ENCODE assay signal across 23 cellular contexts in the genomic region with DNA sequence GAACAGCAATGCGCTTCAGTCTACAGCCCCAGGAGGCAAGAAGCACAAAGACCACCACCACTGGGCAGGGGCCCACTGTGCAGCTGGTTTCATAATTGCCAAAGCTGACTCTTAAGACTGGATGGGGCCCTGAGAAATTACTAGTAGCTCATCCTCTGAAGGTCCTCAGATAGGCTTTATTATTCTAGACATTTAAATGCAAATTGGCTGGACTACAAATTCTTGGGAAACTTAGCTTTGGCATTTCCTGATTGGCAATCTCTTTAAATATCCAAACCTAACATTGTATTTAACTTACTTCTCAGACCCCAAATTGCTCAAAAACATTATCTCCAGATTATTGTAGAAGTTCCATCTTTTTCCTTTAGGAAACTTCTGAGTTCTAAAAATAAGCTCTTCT.
DNase-seq lines count a peak whose midpoint lies in the region; ATAC-seq, FAIRE-seq and TF ChIP-seq lines count a peak whose summit lies in the region.
"Had no signal": no experiment of that assay in that cellular context is flagged by ENCODE, and none has a peak within 500 bp of the region (broad histone marks: within the 10 kb centered on the region; RNA-seq: fewer than 3 reads in every experiment).

No MANE protein-coding gene starts in this region.

- no peak overlapping the region for H3K23ac ChIP-seq in trophoblast cell (ENCODE audit: low read length)

- no peak for TF ChIP-seq EP300 in K562 (IDR thresholded peaks at IDR 0.05; ENCODE audit: low read length)

- no peaks in the 10 kb centered on the region for H3K9me3 ChIP-seq in A673 (ENCODE audit: low read depth, low read length, poor library complexity, severe bottlenecking)
- H3K9me3 ChIP-seq in HUES48 (ENCODE audit: control insufficient read depth, insufficient read depth, low read length) = no peaks in the 10 kb centered on the region
- H3K9me3 ChIP-seq in K562 (replicated peaks; ENCODE audit: control insufficient read depth, insufficient read depth, low read depth, low read length) = no peaks in the 10 kb centered on the region
- H3K9me3 ChIP-seq in trophoblast cell (ENCODE audit: insufficient read depth, low read depth, low read length) = no peaks in the 10 kb centered on the region
- no peaks in the 10 kb centered on the region for H3K9me3 ChIP-seq in tibial artery
- H3K9me3 ChIP-seq: left ventricle myocardium inferior had no signal

- H4K91ac ChIP-seq in trophoblast cell (ENCODE audit: low read depth, low read length) = no peak overlapping the region

- H3K9me3 Mint-ChIP-seq in glutamatergic neuron (ENCODE audit: unreplicated experiment) = peaks cover 4% of the 10 kb centered on the region
- H3K9me3 Mint-ChIP-seq: stimulated activated naive B cell treated with anti-CD40 and anti-IgM and Interleukin-4, amounts not matched to agents 10 μg/mL and 1 μg/mL and 100 μg/mL, for 72 hours; T-cell had no signal

- H3K9ac ChIP-seq in HUES48 (ENCODE audit: low read depth, low read length) (no peak overlapping the region), K562 (ENCODE audit: insufficient read depth in 1 of 2, low read depth in 2 of 2, low read length in 2 of 2) (no peak overlapping the region), trophoblast cell (ENCODE audit: low read length) (no peak overlapping the region)

- H3K27me3 Mint-ChIP-seq in glutamatergic neuron (ENCODE audit: unreplicated experiment) = peaks cover 2% of the 10 kb centered on the region
- H3K27me3 Mint-ChIP-seq: activated B cell treated with CpG ODN at 0.5 μM for 24 hours; activated naive CD8-positive, alpha-beta T cell treated with anti-CD3 and anti-CD28 coated beads, Interleukin-2, amount 10 ng/mL, durations not matched to agents 7 days and 5 days; stimulated activated naive B cell treated with anti-CD40 and anti-IgM and Interleukin-4, amounts not matched to agents 10 μg/mL and 1 μg/mL and 100 μg/mL, for 72 hours had no signal

- FAIRE-seq in K562 (lab: Jason Lieb, UNC) = no peak

- H4K12ac ChIP-seq in trophoblast cell (ENCODE audit: low read depth, low read length) = no peak overlapping the region

- no peaks in the 10 kb centered on the region for H3K36me3 Mint-ChIP-seq in glutamatergic neuron (ENCODE audit: unreplicated experiment)

- H3K4me1 Mint-ChIP-seq in glutamatergic neuron (ENCODE audit: low read depth, unreplicated experiment) = peaks cover 9% of the 10 kb centered on the region
- H3K4me1 Mint-ChIP-seq: activated naive CD8-positive, alpha-beta T cell treated with anti-CD3 and anti-CD28 coated beads, Interleukin-2, amount 10 ng/mL, durations not matched to agents 7 days and 5 days had no signal

- H3K4me2 ChIP-seq in K562 (ENCODE audit: insufficient read depth, low read length) (no peak overlapping the region), trophoblast cell (ENCODE audit: low read length) (no peak overlapping the region)

- H4K20me1 ChIP-seq in K562 (replicated peaks; ENCODE audit: control insufficient read depth, insufficient read depth, low read length) = no peaks in the 10 kb centered on the region

- ATAC-seq in K562 = no peak
- no peak for ATAC-seq in HG03565 (IDR thresholded peaks at IDR 0.05; ENCODE audit: unreplicated experiment)
- ATAC-seq: stimulated activated naive B cell treated with anti-CD40 and anti-IgM and Interleukin-4, amounts not matched to agents 10 μg/mL and 1 μg/mL and 100 μg/mL, for 72 hours; T-cell had no signal

- no peak overlapping the region for H3K4ac ChIP-seq in trophoblast cell (ENCODE audit: low read depth, low read length)

- POLR2A ChIA-PET in A673 (lab: Charles Lee; ENCODE audit: low non-redundant PET) (no interaction called here), K562 (lab: Yijun Ruan, JAX) (no interaction called here)

- H3K18ac ChIP-seq in trophoblast cell (ENCODE audit: low read length) = no peak overlapping the region

- H3K36me3 ChIP-seq in A673 (ENCODE audit: insufficient read depth, low read length, poor library complexity, severe bottlenecking) = no peaks in the 10 kb centered on the region
- H3K36me3 ChIP-seq in HUES48 (ENCODE audit: control insufficient read depth, insufficient read depth, low read length) = no peaks in the 10 kb centered on the region
- H3K36me3 ChIP-seq in K562 (ENCODE audit: control insufficient read depth, insufficient read depth, low read length) = no peaks in the 10 kb centered on the region
- H3K36me3 ChIP-seq in trophoblast cell (ENCODE audit: control insufficient read depth in 1 of 2, insufficient read depth in 2 of 2, low read length in 2 of 2) = no peaks in the 10 kb centered on the region
- H3K36me3 ChIP-seq in tibial artery = no peaks in the 10 kb centered on the region
- H3K36me3 ChIP-seq: left ventricle myocardium inferior had no signal

- intact Hi-C loops in A673 (cut with micrococcal nuclease; ENCODE audit: unreplicated experiment) (no loop called here), K562 (cut with micrococcal nuclease) (no loop called here), tibial artery (cut with DNase I; ENCODE audit: low total_unique reads) (no loop called here)

- H3K27ac Mint-ChIP-seq in glutamatergic neuron (ENCODE audit: unreplicated experiment) = peak overlapping the region; percentile 86
- H3K27ac Mint-ChIP-seq: activated B cell treated with CpG ODN at 0.5 μM for 24 hours; activated naive CD8-positive, alpha-beta T cell treated with anti-CD3 and anti-CD28 coated beads, Interleukin-2, amount 10 ng/mL, durations not matched to agents 7 days and 5 days; stimulated activated naive B cell treated with anti-CD40 and anti-IgM and Interleukin-4, amounts not matched to agents 10 μg/mL and 1 μg/mL and 100 μg/mL, for 72 hours; T-cell had no signal

- H2BK120ac ChIP-seq in trophoblast cell (ENCODE audit: insufficient read depth, low read length, poor library complexity) = no peak overlapping the region

- H2AFZ ChIP-seq in K562 (ENCODE audit: low read depth, low read length) = 0 out of 2 replicates have a peak overlapping the region, but pooled peaks have one; percentile 39
- H2AFZ ChIP-seq in trophoblast cell (ENCODE audit: insufficient read depth, low read length, poor library complexity) = no peak overlapping the region

- no peaks in the 10 kb centered on the region for H3K9me1 ChIP-seq in K562 (ENCODE audit: control insufficient read depth, insufficient read depth, low read length)

- no peak overlapping the region for H2BK5ac ChIP-seq in trophoblast cell (ENCODE audit: low read depth, low read length, poor library complexity)

- H3K14ac ChIP-seq in trophoblast cell (ENCODE audit: low read length) = no peak overlapping the region

- WGBS in K562 (ENCODE audit: insufficient coverage, low coverage, missing lambda C conversion rate) = 50% methylated on average over 1 of the region's 1 CpG
- WGBS in trophoblast cell (ENCODE audit: extremely low coverage, insufficient coverage, insufficient read length) = no CpG with 5 or more reads among the region's 1 CpG

- H3K4me3 ChIP-seq in A673 (ENCODE audit: low read depth, low read length, poor library complexity, severe bottlenecking) (no peak overlapping the region), HUES48 (ENCODE audit: low read depth, low read length) (peak overlapping the region; percentile 28), K562 (no peak overlapping the region), trophoblast cell (ENCODE audit: low read depth, low read length) (no peak overlapping the region), tibial artery (no peak overlapping the region)
- H3K4me3 ChIP-seq: left ventricle myocardium inferior had no signal

- TF ChIP-seq CTCF in A673 (conservative IDR thresholded peaks at IDR 0.05; ENCODE audit: low read depth, low read length) = no peak
- no peak for TF ChIP-seq CTCF in K562 (IDR thresholded peaks at IDR 0.05 in 2 of 3, conservative IDR thresholded peaks at IDR 0.05 in 1 of 3; ENCODE audit: insufficient read depth in 2 of 3, low read depth in 1 of 3, low read length in 3 of 3)
- no peak for TF ChIP-seq CTCF in glutamatergic neuron (IDR thresholded peaks at IDR 0.05; ENCODE audit: partially characterized antibody, unreplicated experiment)
- TF ChIP-seq CTCF in tibial artery (IDR thresholded peaks at IDR 0.05) = no peak

- no peak overlapping the region for H4K8ac ChIP-seq in trophoblast cell (ENCODE audit: low read depth, low read length)

- no peak for TF ChIP-seq RAD21 in K562 (CRISPR knock-in tag; conservative IDR thresholded peaks at IDR 0.05 in 1 of 2, IDR thresholded peaks at IDR 0.05 in 1 of 2)

- H2BK12ac ChIP-seq in trophoblast cell (ENCODE audit: low read length) = no peak overlapping the region

- BruUV-seq in A673 (replicated peaks; lab: Mats Ljungman, UMichigan) (no TSS peak), K562 (replicated peaks; lab: Mats Ljungman, UMichigan) (no TSS peak)

- in situ Hi-C loops in K562 (cut with MboI) = no loop called here

- peak; percentile 61 for DNase-seq in A673 (ENCODE audit: low spot score)
- no peak for DNase-seq in K562 (ENCODE audit: extremely low read depth in 1 of 4, low spot score in 3 of 4)
- DNase-seq in glutamatergic neuron = no peak
- DNase-seq in occipital lobe (lab: John Stamatoyannopoulos, UW) = no peak
- no peak for DNase-seq in trophoblast cell
- DNase-seq in tibial artery = no peak
- DNase-seq: 8988T; activated B cell treated with CpG ODN at 0.5 μM for 24 hours; activated CD4-positive, alpha-beta T cell treated with anti-CD3 and anti-CD28 coated beads, Interleukin-2, amount 50 U/mL, for 4 hours; activated gamma-delta T cell treated with Interleukin-2 at 50 U/mL for 16 hours; activated naive CD8-positive, alpha-beta T cell treated with anti-CD3 and anti-CD28 coated beads, Interleukin-2, amount 10 ng/mL, durations not matched to agents 7 days and 5 days; activated T-cell treated with anti-CD3 and anti-CD28 coated beads, Interleukin-2, amount 50 U/mL, for 48 hours; caudate nucleus; H7; islet precursor cell; left ventricle myocardium inferior; mesenchymal stem cell; small intestine; stimulated activated naive B cell treated with anti-CD40 and anti-IgM and Interleukin-4, amounts not matched to agents 10 μg/mL and 1 μg/mL and 100 μg/mL, for 72 hours; T-cell had no signal

- no peaks in the 10 kb centered on the region for H3K79me1 ChIP-seq in trophoblast cell (ENCODE audit: low read length)

- H3K4me3 Mint-ChIP-seq in glutamatergic neuron (ENCODE audit: unreplicated experiment) = no peak overlapping the region
- H3K4me3 Mint-ChIP-seq: activated B cell treated with CpG ODN at 0.5 μM for 24 hours; activated naive CD8-positive, alpha-beta T cell treated with anti-CD3 and anti-CD28 coated beads, Interleukin-2, amount 10 ng/mL, durations not matched to agents 7 days and 5 days; neural crest cell; stimulated activated naive B cell treated with anti-CD40 and anti-IgM and Interleukin-4, amounts not matched to agents 10 μg/mL and 1 μg/mL and 100 μg/mL, for 72 hours; T-cell had no signal

- H3K27me3 ChIP-seq in A673 (replicated peaks; ENCODE audit: insufficient read depth, low read depth, low read length, poor library complexity) = no peaks in the 10 kb centered on the region
- no peaks in the 10 kb centered on the region for H3K27me3 ChIP-seq in HUES48 (ENCODE audit: control insufficient read depth, insufficient read depth, low read length)
- no peaks in the 10 kb centered on the region for H3K27me3 ChIP-seq in K562 (ENCODE audit: control insufficient read depth in 2 of 2, insufficient read depth in 2 of 2, low read length in 2 of 2)
- no peaks in the 10 kb centered on the region for H3K27me3 ChIP-seq in trophoblast cell (ENCODE audit: insufficient read depth, low read length)
- H3K27me3 ChIP-seq in tibial artery = no peaks in the 10 kb centered on the region

- H2AK5ac ChIP-seq in trophoblast cell (ENCODE audit: low read length) = no peak overlapping the region

- CTCF ChIA-PET in A673 (lab: Charles Lee) = interaction anchor here (0.6 kb wide), 1 partner anchor 961 kb away, joined by 3 read pairs; no protein-coding TSS in a partner anchor
- CTCF ChIA-PET in K562 (lab: Yijun Ruan, JAX; ENCODE audit: low intra/inter-chr PET ratio) = no interaction called here

- no peak for TF ChIP-seq POLR2A in K562 (conservative IDR thresholded peaks at IDR 0.05)

- H3K4me1 ChIP-seq in A673 (ENCODE audit: insufficient read depth, low read length, poor library complexity, severe bottlenecking) (peaks cover 49% of the 10 kb centered on the region), HUES48 (ENCODE audit: control insufficient read depth, insufficient read depth, low read length) (peaks cover 47% of the 10 kb centered on the region), K562 (replicated peaks in 1 of 2; ENCODE audit: control insufficient read depth in 2 of 2, insufficient read depth in 2 of 2, low read length in 2 of 2) (peaks cover 0 to 6% of the 10 kb centered on the region in 2 experiments; a peak in 3 of 5 replicates), trophoblast cell (ENCODE audit: control insufficient read depth in 1 of 2, insufficient read depth in 2 of 2, low read length in 2 of 2) (no peaks in the 10 kb centered on the region), tibial artery (peaks cover 0 to 48% (median under 1%) of the 10 kb centered on the region in 4 donors)
- H3K4me1 ChIP-seq: left ventricle myocardium inferior had no signal

- no peak overlapping the region for H3K27ac ChIP-seq in A673 (ENCODE audit: low read depth, low read length, poor library complexity, severe bottlenecking)
- H3K27ac ChIP-seq in HUES48 (ENCODE audit: low read depth, low read length) = peak overlapping the region; percentile 59
- H3K27ac ChIP-seq in K562 (ENCODE audit: extremely low read depth, low read depth, low read length) = no peak overlapping the region
- no peak overlapping the region for H3K27ac ChIP-seq in trophoblast cell (ENCODE audit: low read depth, low read length)
- peak overlapping the region in 1 of 2 donors; percentile 15 for H3K27ac ChIP-seq in tibial artery
- H3K27ac ChIP-seq: left ventricle myocardium inferior had no signal

- H3K79me2 ChIP-seq in K562 (ENCODE audit: control insufficient read depth, insufficient read depth, low read length) = no peaks in the 10 kb centered on the region
- no peaks in the 10 kb centered on the region for H3K79me2 ChIP-seq in trophoblast cell (ENCODE audit: control insufficient read depth, insufficient read depth, low read length, poor library complexity)
